Comparison of ENCODE assay signal across 1 cellular context in genomic region chr7:155298834-155299538, GRCh38.
A peak's percentile ranks its signal among the peaks of the same experiment; 100 is the strongest.
TF ChIP-seq lines count a peak whose summit lies in the region.

No MANE protein-coding gene starts in this region.

TF ChIP-seq in K562, 482 proteins besides CTCF, POLR2A, EP300 and RAD21 (continued from another document and continues in another):
- TF ChIP-seq MYNN (IDR thresholded peaks at IDR 0.05) (no peak; the same call in 1 of the 2 replicates), MYNN (CRISPR knock-in tag; IDR thresholded peaks at IDR 0.05) (no peak), PRDM10 (IDR thresholded peaks at IDR 0.05; ENCODE audit: partially characterized antibody) (no peak), RBM34 (IDR thresholded peaks at IDR 0.05; ENCODE audit: borderline replicate concordance, insufficient read depth, low read length) (no peak), EP400 (IDR thresholded peaks at IDR 0.05) (no peak), CREB3L1 (IDR thresholded peaks at IDR 0.05; ENCODE audit: borderline replicate concordance, low read depth) (no peak), TBP (optimal IDR thresholded peaks at IDR 0.05; ENCODE audit: low read depth, low read length) (peak; percentile 30), SIN3A (IDR thresholded peaks at IDR 0.05; ENCODE audit: borderline replicate concordance in 2 of 2, control insufficient read depth in 1 of 2, low read depth in 2 of 2, low read length in 2 of 2) (peak; percentile 84 to 89; a peak in 2 of 4 replicates), ZNF124 (CRISPR knock-in tag; IDR thresholded peaks at IDR 0.05) (no peak), ZNF318 (IDR thresholded peaks at IDR 0.05; ENCODE audit: borderline replicate concordance in 1 of 2, low read depth in 1 of 2) (no peak), NFRKB (IDR thresholded peaks at IDR 0.05; ENCODE audit: low read depth) (0 out of 2 replicates have a peak, but pooled peaks have one; percentile 27), RBBP5 (IDR thresholded peaks at IDR 0.05; ENCODE audit: borderline replicate concordance, insufficient read depth, low read length, poor library complexity, severe bottlenecking) (peak; percentile 52), MXI1 (IDR thresholded peaks at IDR 0.05; ENCODE audit: low read depth, low read length) (peak; percentile 92), ARHGAP35 (IDR thresholded peaks at IDR 0.05; ENCODE audit: partially characterized antibody) (no peak), POLR2AphosphoS2 (IDR thresholded peaks at IDR 0.05; ENCODE audit: low read length) (peak; percentile 21; the same call in 1 of the 2 replicates), FOXO4 (CRISPR knock-in tag; IDR thresholded peaks at IDR 0.05) (no peak), SNIP1 (IDR thresholded peaks at IDR 0.05; ENCODE audit: low read depth) (0 out of 2 replicates have a peak, but pooled peaks have one; percentile 33), GTF2E2 (tag; IDR thresholded peaks at IDR 0.05) (no peak), ASH1L (IDR thresholded peaks at IDR 0.05; ENCODE audit: borderline replicate concordance, low read depth, partially characterized antibody) (no peak), CREB1 (IDR thresholded peaks at IDR 0.05) (peak; percentile 12; the same call in 1 of the 2 replicates), CREB1 (CRISPR knock-in tag; IDR thresholded peaks at IDR 0.05) (peak; percentile 20; the same call in 1 of the 2 replicates), FOXA1 (IDR thresholded peaks at IDR 0.05; ENCODE audit: borderline replicate concordance) (no peak), C11orf30 (IDR thresholded peaks at IDR 0.05; ENCODE audit: low read depth) (no peak), ZSCAN32 (CRISPR knock-in tag; IDR thresholded peaks at IDR 0.05) (peak; percentile 3; the same call in 1 of the 2 replicates), ZFP91 (CRISPR knock-in tag; IDR thresholded peaks at IDR 0.05) (no peak), FUS (optimal IDR thresholded peaks at IDR 0.05; ENCODE audit: low read depth, low read length) (no peak), BRD4 (IDR thresholded peaks at IDR 0.05) (0 out of 2 replicates have a peak, but pooled peaks have one; percentile 39), HDAC1 (IDR thresholded peaks at IDR 0.05) (peak in 1 of 2 experiments; percentile 83; a peak in 2 of 4 replicates), YBX1 (IDR thresholded peaks at IDR 0.05) (no peak), CBX2 (IDR thresholded peaks at IDR 0.05; ENCODE audit: insufficient read depth, low read length, poor library complexity, severe bottlenecking) (no peak), RFX1 (IDR thresholded peaks at IDR 0.05) (peak; percentile 91), ZNF263 (CRISPR knock-in tag; IDR thresholded peaks at IDR 0.05; ENCODE audit: borderline replicate concordance) (0 out of 2 replicates have a peak, but pooled peaks have one; percentile 3), POLR2G (IDR thresholded peaks at IDR 0.05; ENCODE audit: low read depth, low read length) (no peak), CHD1 (IDR thresholded peaks at IDR 0.05; ENCODE audit: low read length) (peak; percentile 12), HSF4 (CRISPR knock-in tag; IDR thresholded peaks at IDR 0.05; ENCODE audit: borderline replicate concordance) (0 out of 2 replicates have a peak, but pooled peaks have one; percentile 15), PHB (CRISPR knock-in tag; IDR thresholded peaks at IDR 0.05) (no peak), NEUROD1 (IDR thresholded peaks at IDR 0.05; ENCODE audit: borderline replicate concordance, low read depth, low read length, partially characterized antibody) (peak; percentile 25), RBM14 (IDR thresholded peaks at IDR 0.05; ENCODE audit: borderline replicate concordance, insufficient read depth, low read depth, low read length) (no peak), ZNF609 (CRISPR knock-in tag; IDR thresholded peaks at IDR 0.05; ENCODE audit: borderline replicate concordance) (no peak), ETV6 (IDR thresholded peaks at IDR 0.05; ENCODE audit: borderline replicate concordance in 1 of 2, low read depth in 2 of 2, low read length in 1 of 2) (0 out of 4 replicates have a peak, but pooled peaks of 1 of the 2 experiments have one; percentile 3), ETV6 (CRISPR knock-in tag; IDR thresholded peaks at IDR 0.05; ENCODE audit: borderline replicate concordance) (no peak)
